In genomic region chr6:138241381-138241780, GRCh38 we compare ENCODE assay signal across 23 cellular contexts. TPM values are rescaled to one million over a fixed set of nuclear protein-coding genes. Genes with fewer than 3 reads are reported as not detected.
"Had no signal": no experiment of that assay in that cellular context is flagged by ENCODE, and none has a peak within 500 bp of the region (broad histone marks: within the 10 kb centered on the region; RNA-seq: fewer than 3 reads in every experiment).

No MANE protein-coding gene starts in this region.

- H3K36me3 ChIP-seq: left ventricle myocardium inferior, lower lobe of right lung, neural progenitor cell, pancreas, right lobe of liver, suprapubic skin, thyroid gland, uterus had no signal

- FAIRE-seq: kidney, pancreas had no signal

- H3K27ac ChIP-seq: hepatocyte, left ventricle myocardium inferior, lower lobe of right lung, neural progenitor cell, psoas muscle, right lobe of liver, suprapubic skin, thyroid gland, uterus had no signal

- ATAC-seq: left cardiac atrium; lower lobe of right lung; natural killer cell treated with Interleukin-12 subunit alpha and Interleukin-12 subunit beta and Interleukin-15 and Interleukin-18, amount 100 ng/mL, for 72 hours; psoas muscle; right lobe of liver; stimulated activated effector memory CD8-positive, alpha-beta T cell treated with anti-CD3 and anti-CD28 coated beads, Interleukin-12 subunit alpha, Interleukin-12 subunit beta, amount 100 ng/mL, for 72 hours; stimulated activated naive CD8-positive, alpha-beta T cell treated with anti-CD3 and anti-CD28 coated beads, Interleukin-15, Interleukin-2, amounts not matched to agents 100 U/mL and 50 U/mL, for 24 hours had no signal

- H3K4me1 ChIP-seq: left ventricle myocardium inferior, lower lobe of right lung, neural progenitor cell, psoas muscle, suprapubic skin, thyroid gland, uterus had no signal

- H3K27me3 ChIP-seq: hepatocyte, neural progenitor cell, pancreas, right lobe of liver, suprapubic skin, thyroid gland, uterus had no signal

- DNase-seq: dermis blood vessel endothelial cell; foreskin melanocyte; head of caudate nucleus; kidney; left cardiac atrium; left ventricle myocardium inferior; lower lobe of right lung; midbrain; nucleus accumbens; pancreas; psoas muscle; retina; right lobe of liver; stimulated activated CD4-positive, alpha-beta T cell treated with anti-CD3 and anti-CD28 coated beads, Interleukin-4, amount 100 ng/mL, for 1 hour; stimulated activated CD8-positive, alpha-beta memory T cell treated with anti-CD3 and anti-CD28 coated beads, Interleukin-4, amount 100 ng/mL, for 48 hours; stimulated activated naive CD8-positive, alpha-beta T cell treated with anti-CD3 and anti-CD28 coated beads, Interleukin-15, Interleukin-2, amounts not matched to agents 100 U/mL and 50 U/mL, for 24 hours; thyroid gland; uterus had no signal

- H3K4me3 ChIP-seq: hepatocyte, left ventricle myocardium inferior, lower lobe of right lung, neural progenitor cell, pancreas, psoas muscle, right lobe of liver, suprapubic skin, thyroid gland, uterus had no signal

- H3K9me3 ChIP-seq: left ventricle myocardium inferior, lower lobe of right lung, pancreas, psoas muscle, right lobe of liver, suprapubic skin, thyroid gland, uterus had no signal

RNA-seq across cellular contexts. Expression of gene PBOV1, which starts 23.1 kb away (rescaled TPM):
- total RNA-seq: dermis blood vessel endothelial cell; hepatocyte; kidney; left cardiac atrium; left ventricle myocardium inferior; lower lobe of right lung; natural killer cell treated with Interleukin-12 subunit alpha and Interleukin-12 subunit beta and Interleukin-15 and Interleukin-18, amount 100 ng/mL, for 72 hours; pancreas; psoas muscle; right lobe of liver; suprapubic skin; thyroid gland; uterus had no signal
